Comparison of ENCODE assay signal across 25 cellular contexts in the genomic region with DNA sequence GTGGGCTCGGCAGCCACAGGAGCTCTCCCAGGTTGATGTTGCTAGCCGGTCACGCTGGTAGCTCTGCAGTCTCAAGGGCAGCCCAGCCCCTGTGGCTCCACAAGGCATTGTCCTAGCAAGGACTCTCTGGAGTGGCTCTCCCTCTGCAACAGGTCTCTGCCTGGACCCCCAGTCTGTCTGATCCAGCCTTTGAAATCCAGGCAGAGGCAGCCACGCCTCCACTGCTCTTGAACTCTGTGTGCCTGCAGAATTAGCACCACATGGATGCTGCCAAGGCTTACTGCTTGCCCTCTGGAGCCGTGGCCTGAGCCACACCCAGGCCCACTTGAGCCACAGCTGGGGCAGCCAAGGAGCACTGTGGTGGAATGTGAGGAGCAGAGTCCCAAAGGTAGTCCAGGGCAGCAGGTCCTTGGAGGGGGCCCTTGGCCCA. TPM values are rescaled to one million over a fixed set of nuclear protein-coding genes. Genes with fewer than 3 reads are reported as not detected.
DNase-seq lines count a peak whose midpoint lies in the region; ATAC-seq and TF ChIP-seq lines count a peak whose summit lies in the region.
"Had no signal": no experiment of that assay in that cellular context is flagged by ENCODE, and none has a peak within 500 bp of the region (broad histone marks: within the 10 kb centered on the region; RNA-seq: fewer than 3 reads in every experiment).

No MANE protein-coding gene starts in this region.

- H3K9me3 ChIP-seq in HEK293 (ENCODE audit: control insufficient read depth, insufficient read depth, low read depth, low read length) (no peaks in the 10 kb centered on the region), sigmoid colon (no peaks in the 10 kb centered on the region), mucosa of descending colon (no peaks in the 10 kb centered on the region)
- H3K9me3 ChIP-seq: ascending aorta had no signal

- CTCF ChIA-PET in HEK293 (lab: Yijun Ruan, JAX) = interaction anchor here (0.9 kb wide), 1 partner anchor 29 kb away, joined by 3 read pairs; no protein-coding TSS in a partner anchor

- H3K27me3 ChIP-seq in H7 (ENCODE audit: control insufficient read depth, insufficient read depth, low read length) (no peaks in the 10 kb centered on the region), sigmoid colon (no peaks in the 10 kb centered on the region)
- H3K27me3 ChIP-seq: ascending aorta, BLaER1, cardiac muscle cell had no signal

- H3K36me3 ChIP-seq in H7 (replicated peaks; ENCODE audit: control insufficient read depth, insufficient read depth, low read length) (no peaks in the 10 kb centered on the region), HEK293 (ENCODE audit: control insufficient read depth in 2 of 2, insufficient read depth in 1 of 2, low read length in 2 of 2) (no peaks in the 10 kb centered on the region), sigmoid colon (no peaks in the 10 kb centered on the region), mucosa of descending colon (ENCODE audit: low read depth) (no peaks in the 10 kb centered on the region)
- H3K36me3 ChIP-seq: ascending aorta, BLaER1, cardiac muscle cell had no signal

- H3K27ac ChIP-seq in HEK293 (ENCODE audit: extremely low read depth, low read depth, low read length) (no peak overlapping the region), sigmoid colon (no peak overlapping the region)
- H3K27ac ChIP-seq: ascending aorta, BLaER1, cardiac muscle cell had no signal

- ATAC-seq in GM21515 (IDR thresholded peaks at IDR 0.05; ENCODE audit: unreplicated experiment) = no peak
- ATAC-seq in mucosa of descending colon = no peak
- ATAC-seq: esophagus mucosa, right cardiac atrium had no signal

- no peak for TF ChIP-seq CTCF in HEK293 (tag by site-specific recombination; IDR thresholded peaks at IDR 0.05)
- TF ChIP-seq CTCF in sigmoid colon (IDR thresholded peaks at IDR 0.05) = no peak
- no peak for TF ChIP-seq CTCF in mucosa of descending colon (IDR thresholded peaks at IDR 0.05)

- DNase-seq in H7 (peak; percentile 37), islet precursor cell (peak; percentile 42), sigmoid colon (peak; percentile 53), mucosa of descending colon (no peak)
- DNase-seq in effector CD8-positive, alpha-beta T cell (lab: John Stamatoyannopoulos, UW) = no peak
- DNase-seq: activated CD4-positive, alpha-beta memory T cell treated with anti-CD3 and anti-CD28 coated beads, Interleukin-2, amount 10 ng/mL, durations not matched to agents 7 days and 5 days; activated CD4-positive, alpha-beta T cell treated with anti-CD3 and anti-CD28 coated beads for 1 hour; activated naive CD8-positive, alpha-beta T cell treated with anti-CD3 and anti-CD28 coated beads for 36 hours; activated T-cell treated with anti-CD3 and anti-CD28 coated beads for 4 hours; DMS153; NCI-H1694; NCI-H446; NCI-H748 treated with DMSO at 0.1 percent for 48 hours; nephron progenitor cell; SHP77 treated with DMSO at 0.1 percent for 48 hours; stimulated activated CD4-positive, alpha-beta T cell treated with anti-CD3 and anti-CD28 coated beads, Interleukin-12 subunit alpha, Interleukin-12 subunit beta, amount 100 ng/mL, for 4 hours; stimulated activated CD4-positive, alpha-beta T cell treated with anti-CD3 and anti-CD28 coated beads, Interleukin-4, amount 100 ng/mL, for 1 hour had no signal

- 71 to 83% methylated on average over 5 of the region's 5 CpGs for WGBS in sigmoid colon, 2 donors

- TF ChIP-seq EP300 in sigmoid colon (IDR thresholded peaks at IDR 0.05) = no peak

- intact Hi-C loops in sigmoid colon (cut with DNase I) = no loop called here
- intact Hi-C loops in mucosa of descending colon (cut with DNase I, micrococcal nuclease) = no loop called here

- TF ChIP-seq POLR2A in sigmoid colon (IDR thresholded peaks at IDR 0.05) = no peak

- POLR2A ChIA-PET in HEK293 (lab: Yijun Ruan, JAX) = no interaction called here

- H3K4me3 ChIP-seq in H7 (ENCODE audit: insufficient read depth, low read depth, low read length) = no peak overlapping the region
- H3K4me3 ChIP-seq in HEK293 (ENCODE audit: low read depth, low read length) = no peak overlapping the region
- no peak overlapping the region for H3K4me3 ChIP-seq in sigmoid colon
- H3K4me3 ChIP-seq in mucosa of descending colon = no peak overlapping the region
- H3K4me3 ChIP-seq: ascending aorta, BLaER1, cardiac muscle cell, lung had no signal

- H3K4me1 ChIP-seq in HEK293 (ENCODE audit: control insufficient read depth, insufficient read depth, low read length) (no peaks in the 10 kb centered on the region), sigmoid colon (peaks cover 0 to 9% (median 0%) of the 10 kb centered on the region in 4 donors), mucosa of descending colon (ENCODE audit: low read depth) (no peaks in the 10 kb centered on the region)
- H3K4me1 ChIP-seq: ascending aorta, BLaER1 had no signal

TF ChIP-seq in HEK293, 187 proteins besides CTCF, POLR2A, EP300 and RAD21:
- TF ChIP-seq SP7 (tag by site-specific recombination; IDR thresholded peaks at IDR 0.05) (no peak), SCRT2 (tag by site-specific recombination; IDR thresholded peaks at IDR 0.05) (peak; percentile 47)

RNA-seq across cellular contexts. Expression of a gene that starts 43.0 kb away (rescaled TPM):
- total RNA-seq in H7 (2014; rRNA removed; shearing (Covaris generic)) = 37.1 and 49.3 TPM in 2 replicates
- 10 to 100 TPM in 3 of 4 donors, 1 to 10 TPM in 1; 8.9 to 19.4 (median 11.8) TPM for total RNA-seq in sigmoid colon
- polyA plus RNA-seq in sigmoid colon = 10 to 100 TPM; 19.7 to 30.5 (median 27.0) TPM
- 10 to 100 TPM; 30.3 to 37.6 (median 34.3) TPM for total RNA-seq in mucosa of descending colon

Comparison
In these comparisons a context has a peak if more than half of its experiments do, and no peak if none do; other contexts are left out.
1. DNase-seq: peak in H7 (single experiment), islet precursor cell (single experiment) and sigmoid colon (single experiment); none in effector CD8-positive, alpha-beta T cell (single experiment) and mucosa of descending colon (0 of 3).